8 cellular contexts compared by ENCODE assay signal in the genomic region with DNA sequence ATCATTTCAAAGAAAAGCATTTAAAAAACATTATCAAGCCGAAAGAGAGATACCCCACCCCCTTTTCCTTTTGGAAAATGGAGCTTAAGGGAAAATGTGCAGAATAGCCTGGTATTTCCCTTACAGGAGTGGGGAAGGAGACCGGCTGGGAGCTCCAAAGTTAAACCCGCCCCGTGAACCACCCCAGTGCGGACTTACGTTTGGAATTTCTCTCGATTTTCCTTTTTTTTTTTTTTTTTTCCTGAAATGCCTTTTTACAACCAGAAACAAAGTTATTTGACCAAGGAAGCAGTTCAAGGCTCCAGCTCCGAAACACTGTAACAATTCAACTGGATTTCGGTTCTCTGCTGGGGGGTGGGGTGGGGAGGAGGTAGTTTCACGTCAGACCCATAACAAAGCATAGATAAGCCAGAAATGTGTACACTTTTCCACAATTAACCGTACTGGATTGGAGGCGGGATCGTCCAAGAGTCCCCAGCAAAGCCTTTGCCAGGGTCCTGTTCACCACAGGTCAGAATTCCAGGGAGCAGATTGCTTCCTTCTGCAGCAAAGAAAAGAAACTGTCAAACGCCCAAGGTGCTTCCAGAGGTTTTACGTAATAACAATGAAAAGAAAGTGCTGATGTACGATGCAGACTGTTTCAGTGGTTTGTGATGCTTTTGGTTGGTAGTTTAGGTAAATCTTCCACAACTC. TPM values are rescaled to one million over a fixed set of nuclear protein-coding genes. Genes with fewer than 3 reads are reported as not detected.
DNase-seq lines count a peak whose midpoint lies in the region; ATAC-seq, FAIRE-seq and TF ChIP-seq lines count a peak whose summit lies in the region.

No MANE protein-coding gene starts in this region.

- peak overlapping the region; percentile 36 to 86 (median 80) for H3K4me3 Mint-ChIP-seq in CD8-positive, alpha-beta memory T cell
- H3K4me3 Mint-ChIP-seq in chondrocyte (ENCODE audit: unreplicated experiment) = peak overlapping the region; percentile 81
- H3K4me3 Mint-ChIP-seq in mesothelial cell of epicardium = peak overlapping the region; percentile 82

- H3K9me3 Mint-ChIP-seq in CD8-positive, alpha-beta memory T cell = peaks cover 0 to 7% (median 2%) of the 10 kb centered on the region in 5 donors
- H3K9me3 Mint-ChIP-seq in chondrocyte (ENCODE audit: low read depth) = no peaks in the 10 kb centered on the region
- H3K9me3 Mint-ChIP-seq in mesothelial cell of epicardium = no peaks in the 10 kb centered on the region

- peaks cover 61% of the 10 kb centered on the region for H3K27me3 ChIP-seq in CD8-positive, alpha-beta memory T cell (ENCODE audit: insufficient read depth, low read length, poor library complexity, severe bottlenecking)
- H3K27me3 ChIP-seq in MG63 = no peaks in the 10 kb centered on the region

- CTCF ChIA-PET in CD8-positive, alpha-beta memory T cell (lab: Charles Lee) = interaction anchor here (1.0 to 1.5 kb wide), 3 partner anchors 8 to 820 kb away, joined by 3 to 10 read pairs (median 4); no protein-coding TSS in a partner anchor

- ATAC-seq in GM19023 (IDR thresholded peaks at IDR 0.05; ENCODE audit: unreplicated experiment) = no peak

- TF ChIP-seq CTCF in chondrocyte (IDR thresholded peaks at IDR 0.05) (no peak), mesothelial cell of epicardium (IDR thresholded peaks at IDR 0.05; ENCODE audit: unreplicated experiment) (no peak)

- H3K4me1 Mint-ChIP-seq in CD8-positive, alpha-beta memory T cell = peaks cover 33 to 41% (median 36%) of the 10 kb centered on the region in 3 donors
- H3K4me1 Mint-ChIP-seq in chondrocyte (ENCODE audit: low read depth) (peaks cover 73% of the 10 kb centered on the region), mesothelial cell of epicardium (peaks cover 77% of the 10 kb centered on the region)

- no peaks in the 10 kb centered on the region for H3K36me3 ChIP-seq in CD8-positive, alpha-beta memory T cell (ENCODE audit: insufficient read depth, low read length)
- H3K36me3 ChIP-seq in MG63 = no peaks in the 10 kb centered on the region; the same call in 1 of the 2 replicates

- H3K27ac Mint-ChIP-seq in CD8-positive, alpha-beta memory T cell = peak overlapping the region in 2 of 8 donors; percentile 34 to 55
- H3K27ac Mint-ChIP-seq in chondrocyte (ENCODE audit: unreplicated experiment) (peak overlapping the region; percentile 93), mesothelial cell of epicardium (peak overlapping the region; percentile 98)

- POLR2A ChIA-PET in CD8-positive, alpha-beta memory T cell (lab: Charles Lee) = interaction anchor here (0.9 to 1.3 kb wide), 3 partner anchors 8 to 22 kb away, joined by 3 to 5 read pairs (median 4); no protein-coding TSS in a partner anchor

- H3K36me3 Mint-ChIP-seq in CD8-positive, alpha-beta memory T cell = no peaks in the 10 kb centered on the region
- H3K36me3 Mint-ChIP-seq in chondrocyte (ENCODE audit: low read depth) (no peaks in the 10 kb centered on the region), mesothelial cell of epicardium (no peaks in the 10 kb centered on the region)

- DNase-seq in CD8-positive, alpha-beta memory T cell = peak in 1 of 5 donors; percentile 21
- DNase-seq in MG63 (no peak), chondrocyte (ENCODE audit: low spot score) (no peak), mesothelial cell of epicardium (ENCODE audit: low spot score in 2 of 2, unreplicated experiment in 2 of 2) (no peak), urothelium cell line (ENCODE audit: low spot score) (no peak), NOMO-1 treated with DMSO at 0.1 percent for 48 hours (lab: John Stamatoyannopoulos, UW; ENCODE audit: unreplicated experiment) (no peak)
- DNase-seq in stimulated activated CD4-positive, alpha-beta T cell treated with anti-CD3 and anti-CD28 coated beads, Interleukin-4, amount 100 ng/mL, for 24 hours = no peak

- no peak for FAIRE-seq in urothelium cell line (lab: Jason Lieb, UNC)

- peaks cover 37% of the 10 kb centered on the region for H3K4me1 ChIP-seq in CD8-positive, alpha-beta memory T cell (ENCODE audit: insufficient read depth, low read length)

- no peak overlapping the region for H3K4me3 ChIP-seq in CD8-positive, alpha-beta memory T cell (ENCODE audit: low read length)
- H3K4me3 ChIP-seq in MG63 = peak overlapping the region; percentile 66

- peaks cover 70 to 84% of the 10 kb centered on the region in 2 donors for H3K27me3 Mint-ChIP-seq in CD8-positive, alpha-beta memory T cell
- no peaks in the 10 kb centered on the region for H3K27me3 Mint-ChIP-seq in chondrocyte (ENCODE audit: low read depth)
- H3K27me3 Mint-ChIP-seq in mesothelial cell of epicardium (ENCODE audit: low read depth) = no peaks in the 10 kb centered on the region

- no peak overlapping the region for H3K27ac ChIP-seq in CD8-positive, alpha-beta memory T cell (ENCODE audit: low read depth, low read length)

- no peaks in the 10 kb centered on the region for H3K9me3 ChIP-seq in CD8-positive, alpha-beta memory T cell (ENCODE audit: low read length)
- no peaks in the 10 kb centered on the region for H3K9me3 ChIP-seq in MG63

RNA-seq across cellular contexts. Expression of gene SKIDA1, which starts 6.7 kb away (rescaled TPM):
- total RNA-seq in CD8-positive, alpha-beta memory T cell = under 1 TPM; 0.24 to 0.35 TPM
- 0.20 TPM for polyA plus RNA-seq in CD8-positive, alpha-beta memory T cell
- 2.0 and 3.1 TPM in 2 replicates for total RNA-seq in MG63 (2014; rRNA removed; shearing (Covaris generic); ENCODE audit: low replicate concordance)
- total RNA-seq in chondrocyte (1.9 to 3.7 TPM (median 2.0 TPM) in 3 replicates), mesothelial cell of epicardium (9.7 to 10.4 TPM (median 9.7 TPM) in 3 replicates)

RNA-seq across cellular contexts. Expression of gene MLLT10, which starts 15.3 kb away (rescaled TPM):
- total RNA-seq in CD8-positive, alpha-beta memory T cell = 10 to 100 TPM; 35.6 to 37.2 TPM
- 7.4 TPM for polyA plus RNA-seq in CD8-positive, alpha-beta memory T cell
- total RNA-seq in MG63 (2014; rRNA removed; shearing (Covaris generic); ENCODE audit: low replicate concordance) = 15.2 and 22.5 TPM in 2 replicates
- total RNA-seq in chondrocyte (35.4 to 39.0 TPM (median 37.5 TPM) in 3 replicates), mesothelial cell of epicardium (56.1 to 64.4 TPM (median 62.5 TPM) in 3 replicates)
